8 cellular contexts compared by ENCODE assay signal in the genomic region with DNA sequence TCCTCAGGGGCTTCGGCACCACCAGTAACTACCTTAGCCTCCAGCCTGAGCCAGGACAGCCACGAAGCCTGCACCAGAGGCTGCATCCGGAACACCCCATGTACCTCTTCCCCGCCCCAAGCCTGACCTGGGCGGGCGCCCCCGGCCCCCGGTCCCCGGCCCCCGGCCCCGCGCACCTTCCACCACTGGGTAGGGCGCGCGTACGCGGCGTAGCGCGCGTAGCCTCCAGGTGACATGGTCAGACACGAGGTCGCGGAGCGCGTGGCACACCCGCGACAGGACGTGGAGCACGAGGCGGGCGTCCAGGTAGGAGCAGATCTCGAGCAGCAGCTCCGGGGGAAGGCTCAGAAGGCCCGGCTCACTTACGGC. TPM values are rescaled to one million over a fixed set of nuclear protein-coding genes. Genes with fewer than 3 reads are reported as not detected.
A peak's percentile ranks its signal among the peaks of the same experiment; 100 is the strongest.
DNase-seq lines count a peak whose midpoint lies in the region; ATAC-seq, FAIRE-seq and TF ChIP-seq lines count a peak whose summit lies in the region.

No MANE protein-coding gene starts in this region.

- H3K27me3 Mint-ChIP-seq in type B pancreatic cell, result no peaks in the 10 kb centered on the region

- POLR2A ChIA-PET in GM12878 (lab: Charles Lee), result interaction anchor here (0.6 to 1.1 kb wide), 5 partner anchors 14 to 710 kb away, joined by 3 to 4 read pairs (median 4); no protein-coding TSS in a partner anchor

- peak overlapping the region; percentile 94 for H2AFZ ChIP-seq in GM12878 (ENCODE audit: control insufficient read depth, low read depth, low read length)

- no peaks in the 10 kb centered on the region for H3K9me3 Mint-ChIP-seq in type B pancreatic cell

- TF ChIP-seq CTCF in GM12878 (IDR thresholded peaks at IDR 0.05 in 2 of 3, conservative IDR thresholded peaks at IDR 0.05 in 1 of 3; ENCODE audit: control insufficient read depth in 2 of 3, extremely low read depth in 1 of 3, insufficient read depth in 1 of 3, low read depth in 3 of 3, low read length in 3 of 3), result no peak
- TF ChIP-seq CTCF in right lobe of liver (IDR thresholded peaks at IDR 0.05), result no peak
- TF ChIP-seq CTCF in type B pancreatic cell (conservative IDR thresholded peaks at IDR 0.05), result no peak

- no peak for TF ChIP-seq EP300 in GM12878 (IDR thresholded peaks at IDR 0.05; ENCODE audit: borderline replicate concordance in 1 of 2, control insufficient read depth in 1 of 2, low read depth in 2 of 2, low read length in 2 of 2)

- TF ChIP-seq RAD21 in GM12878 (IDR thresholded peaks at IDR 0.05; ENCODE audit: insufficient read depth, low read depth, low read length), result no peak

- ATAC-seq in HG03521 (IDR thresholded peaks at IDR 0.05; ENCODE audit: unreplicated experiment), result peak; percentile 12
- ATAC-seq in GM12878, result peak; percentile 30
- peak in 2 of 4 donors; percentile 8 to 16 for ATAC-seq in right lobe of liver
- no peak for ATAC-seq in GM18520 (IDR thresholded peaks at IDR 0.05; ENCODE audit: unreplicated experiment)

- peaks cover 4 to 6% of the 10 kb centered on the region in 2 experiments; a peak in 3 of 4 replicates for H3K36me3 ChIP-seq in GM12878 (ENCODE audit: control insufficient read depth in 2 of 2, insufficient read depth in 2 of 2, low read length in 1 of 2)
- peaks cover 0 to 5% (median 2%) of the 10 kb centered on the region in 4 donors for H3K36me3 ChIP-seq in right lobe of liver

- H3K4me2 ChIP-seq in GM12878 (ENCODE audit: control insufficient read depth, insufficient read depth), result peak overlapping the region; percentile 96

- H3K79me2 ChIP-seq in GM12878 (ENCODE audit: control insufficient read depth, insufficient read depth, low read length), result no peaks in the 10 kb centered on the region

- peak in 2 of 3 experiments; percentile 11 to 20 for DNase-seq in activated CD8-positive, alpha-beta memory T cell treated with anti-CD3 and anti-CD28 coated beads for 48 hours (ENCODE audit: low read depth in 2 of 3, low spot score in 2 of 3)
- DNase-seq in activated CD8-positive, alpha-beta memory T cell treated with anti-CD3 and anti-CD28 coated beads for 24 hours, result no peak
- no peak for DNase-seq in GM12878 (ENCODE audit: low read depth, low spot score)
- DNase-seq in right lobe of liver, result no peak
- DNase-seq in type B pancreatic cell (ENCODE audit: extremely low spot score, unreplicated experiment), result no peak
- no peak for DNase-seq in central memory CD4-positive, alpha-beta T cell

- in situ Hi-C loops in GM12878 (cut with MboI), result no loop called here

- CTCF ChIA-PET in GM12878 (lab: Yijun Ruan, JAX), result interaction anchor here (0.8 to 1.5 kb wide), 3 partner anchors 18 to 70 kb away, joined by 3 to 7 read pairs (median 4); no protein-coding TSS in a partner anchor

- H3K4me3 ChIP-seq in GM12878 (peak overlapping the region; percentile 85), right lobe of liver (peak overlapping the region; percentile 92 to 96 (median 96))

- TF ChIP-seq POLR2A in GM12878 (IDR thresholded peaks at IDR 0.05; ENCODE audit: low read depth, low read length) (no peak), right lobe of liver (IDR thresholded peaks at IDR 0.05) (no peak)

- no peak overlapping the region for H3K27ac Mint-ChIP-seq in type B pancreatic cell

- H3K4me1 ChIP-seq in GM12878 (ENCODE audit: control insufficient read depth, insufficient read depth, low read length) (peaks cover 9% of the 10 kb centered on the region), right lobe of liver (peaks cover 0 to 11% (median 4%) of the 10 kb centered on the region in 4 donors)

- RAD21 ChIA-PET in GM12878 (lab: Charles Lee; ENCODE audit: unreplicated experiment), result interaction anchor here (0.8 kb wide), 1 partner anchor 100 kb away, joined by 3 read pairs; no protein-coding TSS in a partner anchor

- BruUV-seq in GM12878 (replicated peaks; lab: Mats Ljungman, UMichigan), result no TSS peak

- H3K27me3 ChIP-seq in GM12878 (replicated peaks in 1 of 2; ENCODE audit: control insufficient read depth in 2 of 2, insufficient read depth in 2 of 2, low read length in 1 of 2), result no peaks in the 10 kb centered on the region
- no peaks in the 10 kb centered on the region for H3K27me3 ChIP-seq in right lobe of liver

- H3K36me3 Mint-ChIP-seq in type B pancreatic cell, result peaks cover 4% of the 10 kb centered on the region

- SMC1A ChIA-PET in GM12878 (lab: Charles Lee; ENCODE audit: uncharacterized antibody, unreplicated experiment), result no interaction called here

- H3K4me1 Mint-ChIP-seq in type B pancreatic cell (ENCODE audit: unreplicated experiment), result peaks cover 7% of the 10 kb centered on the region

- intact Hi-C loops in GM12878 (cut with micrococcal nuclease; ENCODE audit: unreplicated experiment) (no loop called here), right lobe of liver (cut with DNase I) (no loop called here)

- no peak for FAIRE-seq in GM12878 (lab: Jason Lieb, UNC)

- H3K27ac ChIP-seq in GM12878 (ENCODE audit: control insufficient read depth, insufficient read depth) (peak overlapping the region; percentile 83; the same call in 1 of the 2 replicates), right lobe of liver (no peak overlapping the region)

- peak overlapping the region; percentile 92 for H3K4me3 Mint-ChIP-seq in type B pancreatic cell

- no peaks in the 10 kb centered on the region for H4K20me1 ChIP-seq in GM12878 (ENCODE audit: control insufficient read depth, insufficient read depth)

- H3K9me3 ChIP-seq in GM12878 (replicated peaks; ENCODE audit: control insufficient read depth, insufficient read depth, low read length) (no peaks in the 10 kb centered on the region), right lobe of liver (no peaks in the 10 kb centered on the region)

- peak overlapping the region; percentile 82 for H3K9ac ChIP-seq in GM12878 (ENCODE audit: control insufficient read depth, insufficient read depth, low read length)

- WGBS in GM12878 (ENCODE audit: insufficient coverage, insufficient replicate concordance, low lambda C conversion rate, missing lambda C conversion rate), result 11% methylated on average over 9 of the region's 36 CpGs
- no CpG with 5 or more reads among the region's 36 CpGs for WGBS in right lobe of liver (ENCODE audit: insufficient coverage, low coverage, low lambda C conversion rate, missing lambda C conversion rate)

RNA-seq across cellular contexts. Expression of gene FBXW9, which starts 0.5 kb away (rescaled TPM):
- total RNA-seq in GM12878 (2013; cell fraction: nucleolus; rRNA removed), result 5.6 and 6.0 TPM in 2 replicates
- total RNA-seq in GM12878 (2014; rRNA removed) (11.8 and 14.8 TPM in 2 replicates), GM12878 (2014; rRNA removed; fragmentation: Illumina TruSeq; extraction: Trizol) (3.7 and 4.0 TPM in 2 replicates), GM12878 (2021) (10.4 and 12.8 TPM in 2 replicates), right lobe of liver (1 to 10 TPM; 1.6 to 4.9 (median 2.6) TPM), type B pancreatic cell (ENCODE audit: low replicate concordance) (15.4 and 17.0 TPM in 2 replicates)
- 1.5 TPM for polyA plus RNA-seq in GM12878 (2011; ENCODE audit: low read depth)
- polyA plus RNA-seq in GM12878 (2011; rRNA removed) (1.8 and 4.3 TPM in 2 replicates), GM12878 (2014; fragmentation: Illumina TruSeq; extraction: Trizol) (0.16 and 1.5 TPM in 2 replicates), GM12878 (2014; fragmentation: Nextera tagmentation; extraction: Ambion mirVana) (1 to 10 TPM in 1 of 2 experiments, under 1 TPM in 1; 0.21 to 1.1 TPM), GM12878 (2014; rRNA removed) (13.7 and 14.4 TPM in 2 replicates), GM12878 (2016; fragmentation: Nextera tagmentation; extraction: Ambion mirVana) (10 to 100 TPM; 13.3 to 13.7 TPM)
- 9.8 and 16.0 TPM in 2 replicates for polyA plus RNA-seq in GM12878 (2011; cell fraction: cytosol; rRNA removed)
- polyA plus RNA-seq in GM12878 (2011; cell fraction: nucleus; rRNA removed), result 19.8 and 24.5 TPM in 2 replicates
- polyA plus RNA-seq in GM12878 (2012), result 4.7 and 4.9 TPM in 2 replicates
- 3.2 and 7.6 TPM in 2 replicates for polyA minus RNA-seq in GM12878 (2011; rRNA and poly(A)+ RNA removed)
- 3.1 and 4.8 TPM in 2 replicates for polyA minus RNA-seq in GM12878 (2011; cell fraction: cytosol; rRNA and poly(A)+ RNA removed)
- 3.4 and 6.9 TPM in 2 replicates for polyA minus RNA-seq in GM12878 (2011; cell fraction: nucleus; rRNA and poly(A)+ RNA removed)

RNA-seq across cellular contexts. Expression of gene GNG14, which starts 8.2 kb away (rescaled TPM):
- not detected in 2 replicates for total RNA-seq in GM12878 (2013; cell fraction: nucleolus; rRNA removed)
- total RNA-seq in GM12878 (2014; rRNA removed) (not detected in 2 replicates), GM12878 (2014; rRNA removed; fragmentation: Illumina TruSeq; extraction: Trizol) (not detected in 2 replicates), GM12878 (2021) (not detected in 2 replicates), right lobe of liver (not detected), type B pancreatic cell (ENCODE audit: low replicate concordance) (0.85 TPM in 1 of 2 replicates, not detected in the other)
- not detected for polyA plus RNA-seq in GM12878 (2011; ENCODE audit: low read depth)
- polyA plus RNA-seq in GM12878 (2011; rRNA removed) (not detected in 2 replicates), GM12878 (2014; fragmentation: Illumina TruSeq; extraction: Trizol) (not detected in 2 replicates), GM12878 (2014; fragmentation: Nextera tagmentation; extraction: Ambion mirVana) (not detected), GM12878 (2014; rRNA removed) (not detected in 2 replicates), GM12878 (2016; fragmentation: Nextera tagmentation; extraction: Ambion mirVana) (not detected)
- not detected in 2 replicates for polyA plus RNA-seq in GM12878 (2011; cell fraction: cytosol; rRNA removed)
- polyA plus RNA-seq in GM12878 (2011; cell fraction: nucleus; rRNA removed), result not detected in 2 replicates
- 0.42 TPM in 1 of 2 replicates, not detected in the other for polyA plus RNA-seq in GM12878 (2012)
- not detected in 2 replicates for polyA minus RNA-seq in GM12878 (2011; rRNA and poly(A)+ RNA removed)
- polyA minus RNA-seq in GM12878 (2011; cell fraction: cytosol; rRNA and poly(A)+ RNA removed), result not detected in 2 replicates
- not detected in 2 replicates for polyA minus RNA-seq in GM12878 (2011; cell fraction: nucleus; rRNA and poly(A)+ RNA removed)

RNA-seq across cellular contexts. Expression of gene DHPS, which starts 14.3 kb away (rescaled TPM):
- 133 and 159 TPM in 2 replicates for total RNA-seq in GM12878 (2013; cell fraction: nucleolus; rRNA removed)
- total RNA-seq in GM12878 (2014; rRNA removed) (89.6 and 94.9 TPM in 2 replicates), GM12878 (2014; rRNA removed; fragmentation: Illumina TruSeq; extraction: Trizol) (56.6 and 58.8 TPM in 2 replicates), GM12878 (2021) (87.2 and 90.4 TPM in 2 replicates), right lobe of liver (10 to 100 TPM; 29.5 to 60.5 (median 45.8) TPM), type B pancreatic cell (ENCODE audit: low replicate concordance) (71.2 and 79.4 TPM in 2 replicates)
- 61.2 TPM for polyA plus RNA-seq in GM12878 (2011; ENCODE audit: low read depth)
- polyA plus RNA-seq in GM12878 (2011; rRNA removed) (74.4 and 104 TPM in 2 replicates), GM12878 (2014; fragmentation: Illumina TruSeq; extraction: Trizol) (57.8 and 64.6 TPM in 2 replicates), GM12878 (2014; fragmentation: Nextera tagmentation; extraction: Ambion mirVana) (10 to 100 TPM; 36.4 to 76.0 TPM), GM12878 (2014; rRNA removed) (95.2 and 102 TPM in 2 replicates), GM12878 (2016; fragmentation: Nextera tagmentation; extraction: Ambion mirVana) (10 to 100 TPM; 81.8 to 84.9 TPM)
- polyA plus RNA-seq in GM12878 (2011; cell fraction: cytosol; rRNA removed), result 116 and 136 TPM in 2 replicates
- 269 and 288 TPM in 2 replicates for polyA plus RNA-seq in GM12878 (2011; cell fraction: nucleus; rRNA removed)
- polyA plus RNA-seq in GM12878 (2012), result 105 TPM in 2 replicates
- 84.7 and 102 TPM in 2 replicates for polyA minus RNA-seq in GM12878 (2011; rRNA and poly(A)+ RNA removed)
- polyA minus RNA-seq in GM12878 (2011; cell fraction: cytosol; rRNA and poly(A)+ RNA removed), result 35.1 and 45.0 TPM in 2 replicates
- 49.7 and 75.8 TPM in 2 replicates for polyA minus RNA-seq in GM12878 (2011; cell fraction: nucleus; rRNA and poly(A)+ RNA removed)

RNA-seq across cellular contexts. Expression of gene TNPO2, which starts 27.8 kb away (rescaled TPM):
- 113 and 137 TPM in 2 replicates for total RNA-seq in GM12878 (2013; cell fraction: nucleolus; rRNA removed)
- total RNA-seq in GM12878 (2014; rRNA removed), result 19.0 and 26.2 TPM in 2 replicates
- total RNA-seq in GM12878 (2014; rRNA removed; fragmentation: Illumina TruSeq; extraction: Trizol), result 29.4 and 33.0 TPM in 2 replicates
- total RNA-seq in GM12878 (2021), result 79.2 and 99.7 TPM in 2 replicates
- polyA plus RNA-seq in GM12878 (2011; ENCODE audit: low read depth), result 26.0 TPM
- polyA plus RNA-seq in GM12878 (2011; rRNA removed), result 50.1 and 90.8 TPM in 2 replicates
- polyA plus RNA-seq in GM12878 (2011; cell fraction: cytosol; rRNA removed), result 77.6 and 105 TPM in 2 replicates
- 352 and 438 TPM in 2 replicates for polyA plus RNA-seq in GM12878 (2011; cell fraction: nucleus; rRNA removed)
- polyA plus RNA-seq in GM12878 (2012), result 35.4 and 35.9 TPM in 2 replicates
- 26.3 and 49.0 TPM in 2 replicates for polyA plus RNA-seq in GM12878 (2014; fragmentation: Illumina TruSeq; extraction: Trizol)
- 1 to 10 TPM; 5.5 to 9.8 TPM for polyA plus RNA-seq in GM12878 (2014; fragmentation: Nextera tagmentation; extraction: Ambion mirVana)
- polyA plus RNA-seq in GM12878 (2014; rRNA removed), result 75.5 and 82.0 TPM in 2 replicates
- polyA plus RNA-seq in GM12878 (2016; fragmentation: Nextera tagmentation; extraction: Ambion mirVana), result 10 to 100 TPM; 18.4 to 23.7 TPM
- 142 and 176 TPM in 2 replicates for polyA minus RNA-seq in GM12878 (2011; rRNA and poly(A)+ RNA removed)
- 25.9 and 46.6 TPM in 2 replicates for polyA minus RNA-seq in GM12878 (2011; cell fraction: cytosol; rRNA and poly(A)+ RNA removed)
- 108 and 180 TPM in 2 replicates for polyA minus RNA-seq in GM12878 (2011; cell fraction: nucleus; rRNA and poly(A)+ RNA removed)
- total RNA-seq in right lobe of liver, result 10 to 100 TPM; 14.8 to 28.7 (median 19.6) TPM
- total RNA-seq in type B pancreatic cell (ENCODE audit: low replicate concordance), result 78.6 and 99.7 TPM in 2 replicates

RNA-seq across cellular contexts. Expression of gene WDR83, which starts 29.4 kb away (rescaled TPM):
- 7.7 and 7.8 TPM in 2 replicates for total RNA-seq in GM12878 (2013; cell fraction: nucleolus; rRNA removed)
- total RNA-seq in GM12878 (2014; rRNA removed) (12.2 and 14.0 TPM in 2 replicates), GM12878 (2014; rRNA removed; fragmentation: Illumina TruSeq; extraction: Trizol) (6.7 and 9.1 TPM in 2 replicates), GM12878 (2021) (16.0 TPM in 2 replicates), right lobe of liver (1 to 10 TPM; 2.5 to 6.2 (median 4.2) TPM), type B pancreatic cell (ENCODE audit: low replicate concordance) (9.8 and 14.6 TPM in 2 replicates)
- polyA plus RNA-seq in GM12878 (2011; ENCODE audit: low read depth), result 4.2 TPM
- polyA plus RNA-seq in GM12878 (2011; rRNA removed) (5.4 and 7.6 TPM in 2 replicates), GM12878 (2014; fragmentation: Illumina TruSeq; extraction: Trizol) (2.2 and 4.5 TPM in 2 replicates), GM12878 (2014; fragmentation: Nextera tagmentation; extraction: Ambion mirVana) (1 to 10 TPM in 1 of 2 experiments, under 1 TPM in 1; 0.58 to 2.3 TPM), GM12878 (2014; rRNA removed) (12.6 and 16.5 TPM in 2 replicates), GM12878 (2016; fragmentation: Nextera tagmentation; extraction: Ambion mirVana) (10 to 100 TPM; 15.0 to 17.7 TPM)
- polyA plus RNA-seq in GM12878 (2011; cell fraction: cytosol; rRNA removed), result 14.3 and 18.0 TPM in 2 replicates
- 13.0 and 16.6 TPM in 2 replicates for polyA plus RNA-seq in GM12878 (2011; cell fraction: nucleus; rRNA removed)
- polyA plus RNA-seq in GM12878 (2012), result 10.8 and 11.9 TPM in 2 replicates
- polyA minus RNA-seq in GM12878 (2011; rRNA and poly(A)+ RNA removed), result 6.4 and 14.4 TPM in 2 replicates
- polyA minus RNA-seq in GM12878 (2011; cell fraction: cytosol; rRNA and poly(A)+ RNA removed), result 4.8 TPM in 2 replicates
- 7.0 and 9.9 TPM in 2 replicates for polyA minus RNA-seq in GM12878 (2011; cell fraction: nucleus; rRNA and poly(A)+ RNA removed)

Comparison
In these comparisons a context has a peak if more than half of its experiments do, and no peak if none do; other contexts are left out.
1. DNase-seq: peak in activated CD8-positive, alpha-beta memory T cell treated with anti-CD3 and anti-CD28 coated beads for 48 hours (2 of 3); none in activated CD8-positive, alpha-beta memory T cell treated with anti-CD3 and anti-CD28 coated beads for 24 hours (single experiment), GM12878 (single experiment), right lobe of liver (0 of 3), type B pancreatic cell (single experiment) and central memory CD4-positive, alpha-beta T cell (single experiment).